ENCODE assay signal across 6 cellular contexts in genomic region chr19:31413353-31413752, GRCh38.
"Had no signal": no experiment of that assay in that cellular context is flagged by ENCODE, and none has a peak within 500 bp of the region (broad histone marks: within the 10 kb centered on the region; RNA-seq: fewer than 3 reads in every experiment).

No MANE protein-coding gene starts in this region.

- H3K4me2 ChIP-seq: GM23338 had no signal

- H2AFZ ChIP-seq: GM23338 had no signal

- DNase-seq: H7, HCEC 1CT, IMR-90 had no signal

- H3K27ac Mint-ChIP-seq: GM23338 had no signal

- H3K4me3 ChIP-seq: GM23338, K562 had no signal

- H3K4me3 Mint-ChIP-seq: GM23338 had no signal

- H3K9me3 Mint-ChIP-seq: GM23338 had no signal

- FAIRE-seq: HTR-8/SVneo, K562 had no signal
